In the genomic region with DNA sequence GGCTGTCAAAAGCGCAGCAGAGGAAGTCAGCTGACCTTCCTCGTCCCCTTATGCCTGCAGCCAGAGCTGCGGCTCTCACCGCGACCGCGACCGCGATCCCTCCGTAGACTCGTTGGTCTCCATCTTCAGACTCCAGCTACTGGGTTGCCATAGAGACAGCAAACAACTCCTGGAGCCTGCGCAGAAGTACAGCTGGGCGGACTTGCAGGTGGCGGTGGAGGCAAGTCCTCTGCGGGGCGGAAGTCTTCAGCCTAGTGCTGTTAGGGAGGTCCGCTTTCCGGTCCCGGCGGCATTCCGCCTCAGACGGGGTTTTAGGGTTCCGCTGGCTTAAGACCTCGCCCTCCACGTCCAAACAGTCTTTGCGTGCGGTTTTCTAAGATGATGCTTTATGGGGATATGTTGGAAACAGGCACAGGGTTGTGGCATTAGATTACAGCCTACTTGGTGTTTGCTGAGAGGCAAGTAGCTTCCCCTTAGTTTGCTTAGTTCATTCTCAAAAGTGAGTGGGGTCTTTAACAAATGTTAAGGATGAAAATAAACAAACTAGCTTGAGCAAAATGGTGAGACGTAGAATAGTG, we compare ENCODE assay signal across 8 cellular contexts. TPM values are rescaled to one million over a fixed set of nuclear protein-coding genes. Genes with fewer than 3 reads are reported as not detected.
DNase-seq lines count a peak whose midpoint lies in the region; ATAC-seq and TF ChIP-seq lines count a peak whose summit lies in the region.

A gene with protein sequence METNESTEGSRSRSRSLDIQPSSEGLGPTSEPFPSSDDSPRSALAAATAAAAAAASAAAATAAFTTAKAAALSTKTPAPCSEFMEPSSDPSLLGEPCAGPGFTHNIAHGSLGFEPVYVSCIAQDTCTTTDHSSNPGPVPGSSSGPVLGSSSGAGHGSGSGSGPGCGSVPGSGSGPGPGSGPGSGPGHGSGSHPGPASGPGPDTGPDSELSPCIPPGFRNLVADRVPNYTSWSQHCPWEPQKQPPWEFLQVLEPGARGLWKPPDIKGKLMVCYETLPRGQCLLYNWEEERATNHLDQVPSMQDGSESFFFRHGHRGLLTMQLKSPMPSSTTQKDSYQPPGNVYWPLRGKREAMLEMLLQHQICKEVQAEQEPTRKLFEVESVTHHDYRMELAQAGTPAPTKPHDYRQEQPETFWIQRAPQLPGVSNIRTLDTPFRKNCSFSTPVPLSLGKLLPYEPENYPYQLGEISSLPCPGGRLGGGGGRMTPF (minus strand): TSS at position 238 of the 578 bp plus-strand sequence. CDS start 115 bp downstream, at position 123.

- peak within 1 kb of the TSS; percentile 64 for H3K4me3 ChIP-seq in BLaER1
- H3K4me3 ChIP-seq in duodenal mucosa (ENCODE audit: low read depth in 1 of 2, low read length in 2 of 2): peak within 1 kb of the TSS; percentile 70 to 78
- H3K4me3 ChIP-seq in lower leg skin (ENCODE audit: low read depth, poor library complexity, severe bottlenecking): peak within 1 kb of the TSS; percentile 21

- TF ChIP-seq POLR2A in lower leg skin (IDR thresholded peaks at IDR 0.05): no peak

- intact Hi-C loops in lower leg skin (cut with DNase I; ENCODE audit: low total_unique reads): no loop called here

- H3K9me3 ChIP-seq in BLaER1 (no peaks in the 10 kb centered on the region), duodenal mucosa (ENCODE audit: control insufficient read depth in 1 of 2, low read length in 2 of 2) (no peaks in the 10 kb centered on the region)

- H3K27me3 ChIP-seq in BLaER1 (no peaks in the 10 kb centered on the region), duodenal mucosa (ENCODE audit: control insufficient read depth in 1 of 2, insufficient read depth in 2 of 2, low read length in 2 of 2) (no peaks in the 10 kb centered on the region)

- H3K9ac ChIP-seq in BLaER1: peak within 1 kb of the TSS; percentile 63
- peak within 1 kb of the TSS; percentile 43 to 64 for H3K9ac ChIP-seq in duodenal mucosa (ENCODE audit: low read depth in 1 of 2, low read length in 2 of 2)

- WGBS in lower leg skin, 2 donors: 2 to 3% methylated on average over 27 to 28 of the region's 28 CpGs

- peak; percentile 97 for DNase-seq in NCI-H526 (lab: John Stamatoyannopoulos, UW)
- DNase-seq in activated CD4-positive, alpha-beta T cell treated with anti-CD3 and anti-CD28 coated beads, Interleukin-2, amount 50 U/mL, for 48 hours: peak; percentile 94
- peak; percentile 93 to 99 for DNase-seq in lower leg skin (ENCODE audit: low spot score in 2 of 2)
- DNase-seq in stimulated activated CD4-positive, alpha-beta T cell treated with anti-CD3 and anti-CD28 coated beads, Interleukin-4, amount 100 ng/mL, for 4 hours: peak; percentile 84 to 94

- H3K36me3 ChIP-seq in BLaER1 (peaks cover 5% of the 10 kb centered on the region; the same call in 1 of the 2 replicates), duodenal mucosa (ENCODE audit: control insufficient read depth in 1 of 2, insufficient read depth in 2 of 2, low read length in 2 of 2) (peaks cover 0 to 28% of the 10 kb centered on the region in 2 donors)

- ATAC-seq in GM19328 (IDR thresholded peaks at IDR 0.05; ENCODE audit: unreplicated experiment): peak; percentile 49
- ATAC-seq in HG03469 (IDR thresholded peaks at IDR 0.05; ENCODE audit: unreplicated experiment): peak; percentile 68

- peaks cover 36% of the 10 kb centered on the region for H3K4me1 ChIP-seq in BLaER1
- peaks cover 29% of the 10 kb centered on the region in 2 donors for H3K4me1 ChIP-seq in duodenal mucosa (ENCODE audit: control insufficient read depth in 1 of 2, insufficient read depth in 2 of 2, low read length in 2 of 2)

- H3K27ac ChIP-seq in BLaER1 (peak within 1 kb of the TSS; percentile 70), duodenal mucosa (ENCODE audit: low read depth, low read length) (peak within 1 kb of the TSS; percentile 51)

- TF ChIP-seq CTCF in lower leg skin (IDR thresholded peaks at IDR 0.05): no peak

- H3K4me2 ChIP-seq in BLaER1: peak within 1 kb of the TSS; percentile 92

- no peaks in the 10 kb centered on the region for H4K20me1 ChIP-seq in BLaER1

RNA-seq across cellular contexts. Expression of the gene that starts here (rescaled TPM):
- total RNA-seq in lower leg skin: under 1 TPM in 2 of 4 donors, not detected in 2; 0.29 to 0.42 TPM

Comparison
In these comparisons a context has a peak if more than half of its experiments do, and no peak if none do; other contexts are left out.
1. Peak in every context shown above with its lines: DNase-seq, ATAC-seq, H3K4me3 ChIP-seq and H3K27ac ChIP-seq.
2. Peak in DNase-seq and H3K4me3 ChIP-seq in lower leg skin; RNA of the gene not detected or under 1 TPM.
3. H3K4me3 ChIP-seq: peak in every context shown above with its lines; median percentile 74 in duodenal mucosa; 64 in BLaER1; 21 in lower leg skin.